Comparison of ENCODE assay signal across 11 cellular contexts in genomic region chr4:119097282-119097900, GRCh38. TPM values are rescaled to one million over a fixed set of nuclear protein-coding genes. Genes with fewer than 3 reads are reported as not detected.
"Had no signal": no experiment of that assay in that cellular context is flagged by ENCODE, and none has a peak within 500 bp of the region (broad histone marks: within the 10 kb centered on the region; RNA-seq: fewer than 3 reads in every experiment).

No MANE protein-coding gene starts in this region.

- H3K4me3 ChIP-seq: lower lobe of right lung, testis had no signal

- H3K27ac ChIP-seq: lower lobe of right lung, testis had no signal

- H3K36me3 ChIP-seq: lower lobe of right lung had no signal

- ATAC-seq: activated CD4-positive, CD25-positive, alpha-beta regulatory T cell treated with anti-CD3 and anti-CD28 coated beads, Interleukin-2, amount 50 U/mL, for 24 hours; effector memory CD8-positive, alpha-beta T cell; lower lobe of right lung had no signal

- H3K4me1 ChIP-seq: testis had no signal

- H3K27me3 ChIP-seq: testis had no signal

- H3K9me3 ChIP-seq: lower lobe of right lung, testis had no signal

- DNase-seq: activated naive CD4-positive, alpha-beta T cell treated with anti-CD3 and anti-CD28 coated beads, Interleukin-2, amount 50 U/mL, for 16 hours; caudate nucleus; effector memory CD8-positive, alpha-beta T cell; erythroblast; immature natural killer cell; lower lobe of right lung; stimulated activated CD4-positive, alpha-beta T cell treated with anti-CD3 and anti-CD28 coated beads, Interleukin-4, amount 100 ng/mL, for 1 hour; stimulated activated CD8-positive, alpha-beta memory T cell treated with anti-CD3 and anti-CD28 coated beads, Interleukin-4, amount 100 ng/mL, for 48 hours; testis had no signal

RNA-seq across cellular contexts. Expression of gene MYOZ2, which starts 38.2 kb away (rescaled TPM):
- polyA plus RNA-seq: immature natural killer cell, neural cell had no signal
